8 cellular contexts compared by ENCODE assay signal in genomic region chr19:6529937-6530384, GRCh38. TPM values are rescaled to one million over a fixed set of nuclear protein-coding genes. Genes with fewer than 3 reads are reported as not detected.
DNase-seq lines count a peak whose midpoint lies in the region; ATAC-seq and TF ChIP-seq lines count a peak whose summit lies in the region.

No MANE protein-coding gene starts in this region.

- peaks cover 2% of the 10 kb centered on the region for H3K4me1 ChIP-seq in right cardiac atrium (ENCODE audit: control insufficient read depth, insufficient read depth, low read length)

- H3K9me3 ChIP-seq in right cardiac atrium (ENCODE audit: control insufficient read depth, low read length), result no peaks in the 10 kb centered on the region

- H3K4me3 ChIP-seq in right cardiac atrium (ENCODE audit: low read length), result peak overlapping the region; percentile 69
- no peak overlapping the region for H3K4me3 ChIP-seq in lower leg skin (ENCODE audit: low read depth, poor library complexity, severe bottlenecking)

- peak overlapping the region; percentile 82 for H3K4me3 Mint-ChIP-seq in activated naive CD4-positive, alpha-beta T cell treated with anti-CD3 and anti-CD28 coated beads for 36 hours
- H3K4me3 Mint-ChIP-seq in activated CD8-positive, alpha-beta T cell treated with anti-CD3 and anti-CD28 coated beads for 36 hours, result peak overlapping the region; percentile 83

- CTCF ChIA-PET in activated naive CD4-positive, alpha-beta T cell treated with anti-CD3 and anti-CD28 coated beads for 36 hours (lab: Charles Lee), result no interaction called here
- CTCF ChIA-PET in activated CD8-positive, alpha-beta T cell treated with anti-CD3 and anti-CD28 coated beads for 36 hours (lab: Charles Lee), result interaction anchor here (1.5 kb wide), 1 partner anchor 22 kb away, joined by 6 read pairs; no protein-coding TSS in a partner anchor

- no peak overlapping the region for H3K27ac Mint-ChIP-seq in activated naive CD4-positive, alpha-beta T cell treated with anti-CD3 and anti-CD28 coated beads for 36 hours
- peak overlapping the region; percentile 75 for H3K27ac Mint-ChIP-seq in activated CD8-positive, alpha-beta T cell treated with anti-CD3 and anti-CD28 coated beads for 36 hours

- peaks cover 31% of the 10 kb centered on the region for H3K27me3 Mint-ChIP-seq in activated naive CD4-positive, alpha-beta T cell treated with anti-CD3 and anti-CD28 coated beads for 36 hours (ENCODE audit: low read depth)
- peaks cover 33% of the 10 kb centered on the region for H3K27me3 Mint-ChIP-seq in activated CD8-positive, alpha-beta T cell treated with anti-CD3 and anti-CD28 coated beads for 36 hours

- ATAC-seq in activated CD8-positive, alpha-beta T cell treated with anti-CD3 and anti-CD28 coated beads for 36 hours, result no peak
- ATAC-seq in right cardiac atrium (no peak), HG03457 (IDR thresholded peaks at IDR 0.05; ENCODE audit: unreplicated experiment) (no peak)

- TF ChIP-seq POLR2A in lower leg skin (IDR thresholded peaks at IDR 0.05), result no peak

- intact Hi-C loops in activated naive CD4-positive, alpha-beta T cell treated with anti-CD3 and anti-CD28 coated beads for 36 hours (cut with micrococcal nuclease), result loop anchor here (2.0 to 5.0 kb wide), 3 partner anchors 13 to 332 kb away; partner anchors contain the start of genes GPR108 and TRIP10
- intact Hi-C loops in activated CD8-positive, alpha-beta T cell treated with anti-CD3 and anti-CD28 coated beads for 36 hours (cut with micrococcal nuclease), result loop anchor here (10.0 kb wide), 1 partner anchor 65 kb away; the partner anchor contains the start of gene CD70
- intact Hi-C loops in right cardiac atrium (cut with DNase I), result no loop called here
- intact Hi-C loops in lower leg skin (cut with DNase I; ENCODE audit: low total_unique reads), result no loop called here

- H3K9me3 Mint-ChIP-seq in activated naive CD4-positive, alpha-beta T cell treated with anti-CD3 and anti-CD28 coated beads for 36 hours, result no peaks in the 10 kb centered on the region
- no peaks in the 10 kb centered on the region for H3K9me3 Mint-ChIP-seq in activated CD8-positive, alpha-beta T cell treated with anti-CD3 and anti-CD28 coated beads for 36 hours

- POLR2A ChIA-PET in activated CD8-positive, alpha-beta T cell treated with anti-CD3 and anti-CD28 coated beads for 36 hours (lab: Charles Lee), result interaction anchor here (0.6 kb wide), 1 partner anchor 8 kb away, joined by 3 read pairs; no protein-coding TSS in a partner anchor

- peaks cover 26% of the 10 kb centered on the region for H3K4me1 Mint-ChIP-seq in activated naive CD4-positive, alpha-beta T cell treated with anti-CD3 and anti-CD28 coated beads for 36 hours (ENCODE audit: low read depth)
- H3K4me1 Mint-ChIP-seq in activated CD8-positive, alpha-beta T cell treated with anti-CD3 and anti-CD28 coated beads for 36 hours (ENCODE audit: low read depth), result peaks cover 34% of the 10 kb centered on the region

- DNase-seq in activated naive CD4-positive, alpha-beta T cell treated with anti-CD3 and anti-CD28 coated beads for 36 hours, result no peak
- no peak for DNase-seq in activated naive CD4-positive, alpha-beta T cell treated with anti-CD3 and anti-CD28 coated beads, Interleukin-2, amount 50 U/mL, for 16 hours
- no peak for DNase-seq in activated CD8-positive, alpha-beta T cell treated with anti-CD3 and anti-CD28 coated beads for 36 hours
- DNase-seq in right cardiac atrium, result no peak
- no peak for DNase-seq in substantia nigra (lab: John Stamatoyannopoulos, UW)
- no peak for DNase-seq in lower leg skin (ENCODE audit: low spot score in 2 of 2)
- DNase-seq in stimulated activated CD4-positive, alpha-beta T cell treated with anti-CD3 and anti-CD28 coated beads, Interleukin-12 subunit alpha, Interleukin-12 subunit beta, amount 100 ng/mL, for 4 hours, result no peak

- H3K27me3 ChIP-seq in right cardiac atrium (ENCODE audit: control insufficient read depth, insufficient read depth), result no peaks in the 10 kb centered on the region

- no peak for TF ChIP-seq CTCF in activated CD8-positive, alpha-beta T cell treated with anti-CD3 and anti-CD28 coated beads for 36 hours (IDR thresholded peaks at IDR 0.05)
- TF ChIP-seq CTCF in lower leg skin (IDR thresholded peaks at IDR 0.05), result no peak

- no peak overlapping the region for H3K27ac ChIP-seq in right cardiac atrium (ENCODE audit: low read length)
- H3K27ac ChIP-seq in substantia nigra (ENCODE audit: low read depth, low read length, poor library complexity, severe bottlenecking), result peak overlapping the region; percentile 86

- WGBS in right cardiac atrium, result 55% methylated on average over 2 of the region's 2 CpGs
- 66 to 73% methylated on average over 2 of the region's 2 CpGs for WGBS in lower leg skin, 2 donors

- no peaks in the 10 kb centered on the region for H3K36me3 Mint-ChIP-seq in activated naive CD4-positive, alpha-beta T cell treated with anti-CD3 and anti-CD28 coated beads for 36 hours (ENCODE audit: low read depth)
- peaks cover 2% of the 10 kb centered on the region for H3K36me3 Mint-ChIP-seq in activated CD8-positive, alpha-beta T cell treated with anti-CD3 and anti-CD28 coated beads for 36 hours (ENCODE audit: low read depth)

RNA-seq across cellular contexts. Expression of gene TNFSF9, which starts 0.9 kb away (rescaled TPM):
- 1 to 10 TPM; 1.3 to 1.5 TPM for total RNA-seq in activated naive CD4-positive, alpha-beta T cell treated with anti-CD3 and anti-CD28 coated beads for 36 hours
- 1 to 10 TPM; 3.0 to 3.1 TPM for total RNA-seq in activated CD8-positive, alpha-beta T cell treated with anti-CD3 and anti-CD28 coated beads for 36 hours
- under 1 TPM; 0.17 to 0.91 (median 0.24) TPM for total RNA-seq in right cardiac atrium
- polyA plus RNA-seq in right cardiac atrium, result 0.14 TPM
- 1 to 10 TPM; 1.2 to 1.7 (median 1.5) TPM for total RNA-seq in lower leg skin

RNA-seq across cellular contexts. Expression of gene TUBB4A, which starts 27.9 kb away (rescaled TPM):
- 1 to 10 TPM; 6.4 to 7.0 TPM for total RNA-seq in activated naive CD4-positive, alpha-beta T cell treated with anti-CD3 and anti-CD28 coated beads for 36 hours
- 10 to 100 TPM in 1 of 2 experiments, 1 to 10 TPM in 1; 9.6 to 10.6 TPM for total RNA-seq in activated CD8-positive, alpha-beta T cell treated with anti-CD3 and anti-CD28 coated beads for 36 hours
- total RNA-seq in right cardiac atrium (1 to 10 TPM in 3 of 4 donors, under 1 TPM in 1; 0.45 to 7.4 (median 2.7) TPM), lower leg skin (10 to 100 TPM in 1 of 4 donors, 1 to 10 TPM in 2, under 1 TPM in 1; 0.99 to 17.0 (median 4.8) TPM)
- polyA plus RNA-seq in right cardiac atrium, result 2.2 TPM

RNA-seq across cellular contexts. Expression of gene DENND1C, which starts 48.4 kb away (rescaled TPM):
- 10 to 100 TPM; 55.7 to 57.9 TPM for total RNA-seq in activated naive CD4-positive, alpha-beta T cell treated with anti-CD3 and anti-CD28 coated beads for 36 hours
- total RNA-seq in activated CD8-positive, alpha-beta T cell treated with anti-CD3 and anti-CD28 coated beads for 36 hours, result 10 to 100 TPM; 58.2 to 61.2 TPM
- total RNA-seq in right cardiac atrium (1 to 10 TPM in 2 of 4 donors, under 1 TPM in 2; 0.54 to 1.9 (median 1.1) TPM), lower leg skin (1 to 10 TPM in 2 of 4 donors, under 1 TPM in 2; 0.61 to 1.9 (median 1.2) TPM)
- 0.68 TPM for polyA plus RNA-seq in right cardiac atrium

Comparison
In these comparisons a context has a peak if more than half of its experiments do, and no peak if none do; other contexts are left out.
1. RNA of gene DENND1C, which starts 48.4 kb away (total RNA-seq): 58.2 to 61.2 TPM in activated CD8-positive, alpha-beta T cell treated with anti-CD3 and anti-CD28 coated beads for 36 hours and 55.7 to 57.9 TPM in activated naive CD4-positive, alpha-beta T cell treated with anti-CD3 and anti-CD28 coated beads for 36 hours; 0.61 to 1.9 TPM in lower leg skin and 0.54 to 1.9 TPM in right cardiac atrium; every median in the first group is over 10 times any median in the second.
2. intact Hi-C loops: an anchor here in activated naive CD4-positive, alpha-beta T cell treated with anti-CD3 and anti-CD28 coated beads for 36 hours (2.0 to 5.0 kb wide) and activated CD8-positive, alpha-beta T cell treated with anti-CD3 and anti-CD28 coated beads for 36 hours (10.0 kb wide); none called in right cardiac atrium and lower leg skin.